ENCODE assay signal across 15 cellular contexts in genomic region chr1:156744344-156744743, GRCh38. TPM values are rescaled to one million over a fixed set of nuclear protein-coding genes. Genes with fewer than 3 reads are reported as not detected.
DNase-seq lines count a peak whose midpoint lies in the region; ATAC-seq and TF ChIP-seq lines count a peak whose summit lies in the region.
"Had no signal": no experiment of that assay in that cellular context is flagged by ENCODE, and none has a peak within 500 bp of the region (broad histone marks: within the 10 kb centered on the region; RNA-seq: fewer than 3 reads in every experiment).

No MANE protein-coding gene starts in this region.

- no peak overlapping the region for H3K4me3 ChIP-seq in neural progenitor cell
- H3K4me3 ChIP-seq: adrenal gland, BLaER1, K562, mucosa of descending colon had no signal

- peaks cover 83% of the 10 kb centered on the region for H3F3A ChIP-seq in neural progenitor cell (ENCODE audit: low read depth)

- ATAC-seq in HG03135 (IDR thresholded peaks at IDR 0.05; ENCODE audit: unreplicated experiment) (no peak), HG03342 (IDR thresholded peaks at IDR 0.05; ENCODE audit: unreplicated experiment) (no peak), HG02678 (IDR thresholded peaks at IDR 0.05; ENCODE audit: unreplicated experiment) (no peak)
- ATAC-seq: K562, mucosa of descending colon had no signal

- no peak overlapping the region for H3K4me3 Mint-ChIP-seq in CD14-positive monocyte
- no peak overlapping the region for H3K4me3 Mint-ChIP-seq in HFFc6
- no peak overlapping the region for H3K4me3 Mint-ChIP-seq in chondrocyte (ENCODE audit: unreplicated experiment)
- H3K4me3 Mint-ChIP-seq in neural progenitor cell, result peak overlapping the region; percentile 23

- no peaks in the 10 kb centered on the region for H3K9me3 ChIP-seq in neural progenitor cell (ENCODE audit: low read depth)
- H3K9me3 ChIP-seq: adrenal gland, BLaER1, mucosa of descending colon had no signal

- no peaks in the 10 kb centered on the region for H3K27me3 ChIP-seq in neural progenitor cell
- H3K27me3 ChIP-seq: adrenal gland, BLaER1 had no signal

- no peak overlapping the region for H3K9ac ChIP-seq in neural progenitor cell

- H3K9me3 Mint-ChIP-seq in CD14-positive monocyte (peaks cover 0 to 2% (median 0%) of the 10 kb centered on the region in 7 donors), HFFc6 (no peaks in the 10 kb centered on the region), chondrocyte (ENCODE audit: low read depth) (no peaks in the 10 kb centered on the region), neural progenitor cell (no peaks in the 10 kb centered on the region)

- peak overlapping the region in 5 of 7 donors; percentile 77 to 89 (median 81) for H3K27ac Mint-ChIP-seq in CD14-positive monocyte
- H3K27ac Mint-ChIP-seq in HFFc6, result peak overlapping the region; percentile 98
- H3K27ac Mint-ChIP-seq in chondrocyte (ENCODE audit: unreplicated experiment), result peak overlapping the region; percentile 63
- no peak overlapping the region for H3K27ac Mint-ChIP-seq in neural progenitor cell

- no peak overlapping the region for H3K4me2 ChIP-seq in neural progenitor cell

- H4K20me1 ChIP-seq in neural progenitor cell (ENCODE audit: low read depth), result peaks cover 24% of the 10 kb centered on the region

- no peak for TF ChIP-seq CTCF in CD14-positive monocyte (IDR thresholded peaks at IDR 0.05)
- no peak for TF ChIP-seq CTCF in HFFc6 (IDR thresholded peaks at IDR 0.05)
- TF ChIP-seq CTCF in chondrocyte (IDR thresholded peaks at IDR 0.05), result no peak
- TF ChIP-seq CTCF in neural progenitor cell (IDR thresholded peaks at IDR 0.05), result no peak

- intact Hi-C loops in CD14-positive monocyte (cut with micrococcal nuclease), result no loop called here

- no peak overlapping the region for H3K27ac ChIP-seq in neural progenitor cell

- no peak for DNase-seq in CD14-positive monocyte (ENCODE audit: low spot score)
- DNase-seq in HFFc6, result no peak
- peak; percentile 65 for DNase-seq in chondrocyte (ENCODE audit: low spot score)
- no peak for DNase-seq in neural progenitor cell (ENCODE audit: low spot score)
- DNase-seq in HT-29 (ENCODE audit: low spot score), result no peak
- DNase-seq: adrenal gland; NCI-H187; NCI-H82; stimulated activated CD4-positive, alpha-beta T cell treated with anti-CD3 and anti-CD28 coated beads, Interleukin-4, amount 100 ng/mL, for 1 hour had no signal

- no peak overlapping the region for H2AFZ ChIP-seq in neural progenitor cell (replicated peaks)

- peaks cover 57% of the 10 kb centered on the region for H3K4me1 Mint-ChIP-seq in CD14-positive monocyte
- H3K4me1 Mint-ChIP-seq in HFFc6 (ENCODE audit: low read depth), result peaks cover 56% of the 10 kb centered on the region
- peaks cover 64% of the 10 kb centered on the region for H3K4me1 Mint-ChIP-seq in chondrocyte (ENCODE audit: low read depth)
- H3K4me1 Mint-ChIP-seq in neural progenitor cell, result peaks cover 55% of the 10 kb centered on the region

- H3K36me3 ChIP-seq in neural progenitor cell, result no peaks in the 10 kb centered on the region

- H3K4me1 ChIP-seq in neural progenitor cell, result peaks cover 43% of the 10 kb centered on the region

- H3K27me3 Mint-ChIP-seq in CD14-positive monocyte (ENCODE audit: low read depth in 3 of 3), result peaks cover 0 to 3% (median 2%) of the 10 kb centered on the region in 3 donors
- peaks cover 3% of the 10 kb centered on the region; the same call in 1 of the 2 replicates for H3K27me3 Mint-ChIP-seq in HFFc6 (ENCODE audit: insufficient read depth)
- no peaks in the 10 kb centered on the region for H3K27me3 Mint-ChIP-seq in chondrocyte (ENCODE audit: low read depth)
- peaks cover 2% of the 10 kb centered on the region for H3K27me3 Mint-ChIP-seq in neural progenitor cell (ENCODE audit: insufficient read depth, low read depth)

- H3K79me2 ChIP-seq in neural progenitor cell (ENCODE audit: low read depth), result peaks cover 70% of the 10 kb centered on the region

- H3K36me3 Mint-ChIP-seq in CD14-positive monocyte, result peaks cover 28 to 41% of the 10 kb centered on the region in 2 donors
- H3K36me3 Mint-ChIP-seq in HFFc6 (ENCODE audit: low read depth), result peaks cover 38% of the 10 kb centered on the region
- peaks cover 16% of the 10 kb centered on the region for H3K36me3 Mint-ChIP-seq in chondrocyte (ENCODE audit: low read depth)
- H3K36me3 Mint-ChIP-seq in neural progenitor cell, result peaks cover 15% of the 10 kb centered on the region

RNA-seq across cellular contexts. Expression of gene MRPL24, which starts 3.5 kb away (rescaled TPM):
- polyA plus RNA-seq in CD14-positive monocyte, result 10 to 100 TPM; 38.4 to 47.0 TPM
- total RNA-seq in HFFc6 (2021; fragmentation: NEBNext Ultra II Directional; extraction: Animal tissue kit (Norgen Biotek cat#: 25700)), result 10 to 100 TPM; 82.5 to 93.7 (median 86.8) TPM
- 38.6 to 58.3 TPM (median 40.3 TPM) in 3 replicates for total RNA-seq in chondrocyte
- 21.4 and 24.7 TPM in 2 replicates for total RNA-seq in neural progenitor cell (ENCODE audit: low replicate concordance)
- 111 and 115 TPM in 2 replicates for total RNA-seq in HT-29 (2014; rRNA removed; shearing (Covaris generic))

RNA-seq across cellular contexts. Expression of gene HDGF, which starts 7.1 kb away (rescaled TPM):
- 10 to 100 TPM; 23.9 to 49.9 TPM for polyA plus RNA-seq in CD14-positive monocyte
- total RNA-seq in HFFc6 (2021; fragmentation: NEBNext Ultra II Directional; extraction: Animal tissue kit (Norgen Biotek cat#: 25700)), result 100 to 1,000 TPM; 229 to 324 (median 315) TPM
- total RNA-seq in chondrocyte (136 to 143 TPM (median 140 TPM) in 3 replicates), neural progenitor cell (ENCODE audit: low replicate concordance) (246 and 366 TPM in 2 replicates)
- 490 and 566 TPM in 2 replicates for total RNA-seq in HT-29 (2014; rRNA removed; shearing (Covaris generic))

RNA-seq across cellular contexts. Expression of gene ISG20L2, which starts 15.8 kb away (rescaled TPM):
- 10 to 100 TPM; 17.2 to 18.1 TPM for polyA plus RNA-seq in CD14-positive monocyte
- 10 to 100 TPM; 16.2 to 26.9 (median 20.6) TPM for total RNA-seq in HFFc6 (2021; fragmentation: NEBNext Ultra II Directional; extraction: Animal tissue kit (Norgen Biotek cat#: 25700))
- 22.3 to 45.7 TPM (median 23.7 TPM) in 3 replicates for total RNA-seq in chondrocyte
- 17.4 and 23.7 TPM in 2 replicates for total RNA-seq in neural progenitor cell (ENCODE audit: low replicate concordance)
- total RNA-seq in HT-29 (2014; rRNA removed; shearing (Covaris generic)), result 30.8 and 33.2 TPM in 2 replicates

RNA-seq across cellular contexts. Expression of gene METTL25B, which starts 16.1 kb away (rescaled TPM):
- 1 to 10 TPM; 4.6 to 4.8 TPM for polyA plus RNA-seq in CD14-positive monocyte
- 10 to 100 TPM; 11.2 to 16.0 (median 13.9) TPM for total RNA-seq in HFFc6 (2021; fragmentation: NEBNext Ultra II Directional; extraction: Animal tissue kit (Norgen Biotek cat#: 25700))
- total RNA-seq in chondrocyte (11.4 to 17.1 TPM (median 14.1 TPM) in 3 replicates), neural progenitor cell (ENCODE audit: low replicate concordance) (21.4 and 26.5 TPM in 2 replicates)
- total RNA-seq in HT-29 (2014; rRNA removed; shearing (Covaris generic)), result 30.0 and 30.3 TPM in 2 replicates

RNA-seq across cellular contexts. Expression of gene PRCC, which starts 23.0 kb away (rescaled TPM):
- 10 to 100 TPM; 26.7 to 29.6 TPM for polyA plus RNA-seq in CD14-positive monocyte
- total RNA-seq in HFFc6 (2021; fragmentation: NEBNext Ultra II Directional; extraction: Animal tissue kit (Norgen Biotek cat#: 25700)), result 10 to 100 TPM; 67.0 to 79.3 (median 71.5) TPM
- total RNA-seq in chondrocyte (57.0 to 61.7 TPM (median 60.9 TPM) in 3 replicates), neural progenitor cell (ENCODE audit: low replicate concordance) (30.1 and 43.1 TPM in 2 replicates)
- total RNA-seq in HT-29 (2014; rRNA removed; shearing (Covaris generic)), result 61.1 and 61.2 TPM in 2 replicates
